20 cellular contexts compared by ENCODE assay signal in genomic region chr1:94698341-94698740, GRCh38.
A peak's percentile ranks its signal among the peaks of the same experiment; 100 is the strongest.
DNase-seq lines count a peak whose midpoint lies in the region; ATAC-seq and TF ChIP-seq lines count a peak whose summit lies in the region.
"Had no signal": no experiment of that assay in that cellular context is flagged by ENCODE, and none has a peak within 500 bp of the region (broad histone marks: within the 10 kb centered on the region; RNA-seq: fewer than 3 reads in every experiment).

No MANE protein-coding gene starts in this region.

- ATAC-seq in RWPE2 (ENCODE audit: low read depth), result peak; percentile 58; the same call in 1 of the 3 replicates
- no peak for ATAC-seq in GM19395 (IDR thresholded peaks at IDR 0.05; ENCODE audit: unreplicated experiment)
- no peak for ATAC-seq in GM18505 (IDR thresholded peaks at IDR 0.05; ENCODE audit: unreplicated experiment)
- ATAC-seq: activated T-cell treated with anti-CD3 and anti-CD28 coated beads, Interleukin-2, amount 50 U/mL, for 4 hours; CD8-positive, alpha-beta T cell; lower lobe of right lung had no signal

- H3K27me3 ChIP-seq in RWPE2 (ENCODE audit: insufficient read depth, poor library complexity, severe bottlenecking) (no peaks in the 10 kb centered on the region), suprapubic skin (no peaks in the 10 kb centered on the region)
- H3K27me3 ChIP-seq: gastrocnemius medialis, right atrium auricular region, tibial artery had no signal

- no peak for TF ChIP-seq EP300 in suprapubic skin (IDR thresholded peaks at IDR 0.05)

- no peaks in the 10 kb centered on the region for H3K36me3 ChIP-seq in RWPE2 (ENCODE audit: low read depth)
- no peaks in the 10 kb centered on the region for H3K36me3 ChIP-seq in suprapubic skin
- H3K36me3 ChIP-seq: gastrocnemius medialis, lower lobe of right lung, right atrium auricular region, tibial artery had no signal

- DNase-seq in NCI-H1092 treated with DMSO at 0.1 percent for 48 hours (lab: John Stamatoyannopoulos, UW) (peak; percentile 15), NCI-H1092 (lab: John Stamatoyannopoulos, UW) (no peak), RWPE2 (ENCODE audit: low spot score) (no peak), glomerular visceral epithelial cell (ENCODE audit: extremely low spot score) (peak; percentile 45), suprapubic skin (ENCODE audit: low spot score in 2 of 2) (no peak), cerebellar nuclear complex (lab: John Stamatoyannopoulos, UW) (no peak)
- DNase-seq: activated CD4-positive, alpha-beta T cell treated with anti-CD3 and anti-CD28 coated beads, Interleukin-2, amount 10 ng/mL, durations not matched to agents 7 days and 5 days; activated T-cell treated with anti-CD3 and anti-CD28 coated beads, Interleukin-2, amount 50 U/mL, for 4 hours; caudate nucleus; CD8-positive, alpha-beta T cell; gastrocnemius medialis; GF-D8; lower lobe of right lung; NCI-H2227 treated with DMSO at 0.1 percent for 48 hours; stimulated activated CD4-positive, alpha-beta T cell treated with anti-CD3 and anti-CD28 coated beads, Interleukin-1b, Interleukin-23, amount 100 ng/mL, for 48 hours; tibial artery had no signal

- TF ChIP-seq POLR2A in suprapubic skin (IDR thresholded peaks at IDR 0.05), result no peak
- no peak for TF ChIP-seq POLR2A in GM18505 (IDR thresholded peaks at IDR 0.05; ENCODE audit: borderline replicate concordance, extremely low read depth, insufficient read depth, insufficient read length)

- peaks cover 12% of the 10 kb centered on the region for H3K4me1 ChIP-seq in RWPE2 (ENCODE audit: insufficient read depth, poor library complexity, severe bottlenecking)
- peaks cover 6% of the 10 kb centered on the region for H3K4me1 ChIP-seq in suprapubic skin
- H3K4me1 ChIP-seq: gastrocnemius medialis, lower lobe of right lung had no signal

- no peak for TF ChIP-seq CTCF in RWPE2 (IDR thresholded peaks at IDR 0.05; ENCODE audit: poor library complexity, severe bottlenecking)
- TF ChIP-seq CTCF in suprapubic skin (IDR thresholded peaks at IDR 0.05), result no peak

- H3K4me3 ChIP-seq in RWPE2 (ENCODE audit: severe bottlenecking) (no peak overlapping the region), suprapubic skin (no peak overlapping the region)
- H3K4me3 ChIP-seq: gastrocnemius medialis, lower lobe of right lung, right atrium auricular region, tibial artery had no signal

- 77% methylated on average over 3 of the region's 3 CpGs for WGBS in suprapubic skin

- H3K27ac ChIP-seq in RWPE2 (ENCODE audit: poor library complexity, severe bottlenecking), result peak overlapping the region; percentile 61
- peak overlapping the region; percentile 34 for H3K27ac ChIP-seq in suprapubic skin
- H3K27ac ChIP-seq: gastrocnemius medialis, KMS-11, lower lobe of right lung, right atrium auricular region had no signal

- H3K9me3 ChIP-seq in RWPE2 (ENCODE audit: severe bottlenecking) (no peaks in the 10 kb centered on the region), suprapubic skin (no peaks in the 10 kb centered on the region)
- H3K9me3 ChIP-seq: gastrocnemius medialis, lower lobe of right lung, right atrium auricular region, tibial artery had no signal

Comparison
In these comparisons a context has a peak if more than half of its experiments do, and no peak if none do; other contexts are left out.
1. DNase-seq: peak in NCI-H1092 treated with DMSO at 0.1 percent for 48 hours (single experiment) and glomerular visceral epithelial cell (single experiment); none in NCI-H1092 (single experiment), RWPE2 (single experiment), suprapubic skin (0 of 2) and cerebellar nuclear complex (0 of 2).